In the genomic region with DNA sequence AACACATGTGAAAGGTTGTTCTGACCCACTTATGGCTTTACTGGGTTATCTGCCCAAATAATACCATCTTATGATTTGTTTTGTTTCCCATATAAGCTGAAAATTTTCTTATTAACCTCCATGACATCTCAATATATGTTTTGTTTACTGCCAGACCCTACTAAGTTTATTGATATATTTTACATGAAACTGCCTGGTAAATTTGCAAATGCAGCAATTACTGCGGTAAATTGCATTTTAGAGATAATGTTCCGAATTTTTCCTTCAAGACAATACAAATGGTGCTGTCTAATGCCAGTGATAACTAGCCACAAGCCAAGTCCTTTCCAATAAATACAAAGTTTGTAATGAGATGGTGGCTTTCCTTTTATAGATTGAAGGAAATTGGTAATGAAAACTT, we compare ENCODE assay signal across 6 cellular contexts.
"Had no signal": no experiment of that assay in that cellular context is flagged by ENCODE, and none has a peak within 500 bp of the region (broad histone marks: within the 10 kb centered on the region; RNA-seq: fewer than 3 reads in every experiment).

No MANE protein-coding gene starts in this region.

- FAIRE-seq: HTR-8/SVneo had no signal

- DNase-seq: Karpas-422, KBM-7, KG1 had no signal

- H3K27ac ChIP-seq: HL-60, KMS-11 had no signal

- H3K9ac ChIP-seq: KMS-11 had no signal

- H3K4me2 ChIP-seq: KMS-11 had no signal
